ENCODE assay signal across 19 cellular contexts in the genomic region with DNA sequence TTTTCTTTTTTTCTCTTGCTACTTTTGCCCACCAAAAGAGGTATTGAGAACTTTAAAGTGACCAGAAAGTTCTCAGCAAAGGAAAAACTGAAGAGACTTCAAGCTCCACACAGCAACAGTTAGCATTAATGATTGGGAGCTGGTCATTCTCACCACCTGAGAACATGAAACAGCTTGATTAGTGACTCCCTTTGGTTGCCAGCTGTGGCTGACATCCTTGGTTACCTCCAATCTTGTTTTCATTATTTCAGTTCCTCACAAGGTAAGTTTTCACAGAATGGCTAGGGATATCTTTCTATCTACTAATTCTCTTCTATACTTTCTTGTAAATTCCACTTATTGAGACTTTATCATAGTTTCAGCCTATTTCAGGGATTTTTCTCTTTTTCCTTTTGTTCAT.
"Had no signal": no experiment of that assay in that cellular context is flagged by ENCODE, and none has a peak within 500 bp of the region (broad histone marks: within the 10 kb centered on the region; RNA-seq: fewer than 3 reads in every experiment).

No MANE protein-coding gene starts in this region.

- DNase-seq: activated CD4-positive, alpha-beta T cell treated with anti-CD3 and anti-CD28 coated beads for 36 hours; activated CD4-positive, alpha-beta T cell treated with anti-CD3 and anti-CD28 coated beads, Interleukin-2, amount 50 U/mL, for 48 hours; activated naive CD4-positive, alpha-beta T cell; activated naive CD8-positive, alpha-beta T cell treated with anti-CD3 and anti-CD28 coated beads for 36 hours; amniotic stem cell; dermis blood vessel endothelial cell; effector memory CD8-positive, alpha-beta T cell; immature natural killer cell; kidney glomerular epithelial cell; left ventricle myocardium inferior; nephron progenitor cell; occipital lobe; retina; spleen; stimulated activated CD4-positive, alpha-beta T cell treated with anti-CD3 and anti-CD28 coated beads, Interleukin-4, amount 100 ng/mL, for 4 hours; testis had no signal

- ATAC-seq: activated CD4-positive, alpha-beta T cell treated with anti-CD3 and anti-CD28 coated beads for 36 hours; activated T-helper 17 cell treated with anti-CD3 and anti-CD28 coated beads, Interleukin-2, amount 50 U/mL, for 72 hours; effector memory CD8-positive, alpha-beta T cell; stimulated activated memory B cell treated with anti-CD40 and anti-IgM and Interleukin-4, amounts not matched to agents 10 μg/mL and 1 μg/mL and 100 μg/mL, for 72 hours; WTC11 had no signal
